21 cellular contexts compared by ENCODE assay signal in the genomic region with DNA sequence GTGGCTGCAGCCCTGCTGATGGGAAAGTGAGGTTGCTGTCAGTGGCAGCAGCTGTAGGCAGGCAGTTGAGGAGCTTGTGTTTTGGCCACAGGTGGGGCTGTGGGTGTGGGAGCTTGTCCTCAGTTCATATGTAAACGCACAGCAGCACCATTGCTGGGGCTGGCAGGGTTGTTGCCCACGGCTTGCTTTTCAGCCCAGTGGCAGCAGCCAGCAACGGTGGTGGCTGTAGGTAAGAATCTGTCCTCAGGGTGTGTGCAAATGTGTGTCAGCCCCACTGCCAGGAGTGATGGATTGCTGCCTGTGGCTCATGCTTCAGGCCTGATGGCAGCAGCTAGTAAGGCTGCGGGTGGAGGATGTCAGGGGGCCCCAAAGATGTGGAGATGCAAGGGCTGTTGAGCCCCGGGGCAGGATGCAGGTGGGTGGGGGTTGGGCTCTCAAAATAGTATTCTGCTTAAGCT.
DNase-seq lines count a peak whose midpoint lies in the region; ATAC-seq, FAIRE-seq and TF ChIP-seq lines count a peak whose summit lies in the region.
"Had no signal": no experiment of that assay in that cellular context is flagged by ENCODE, and none has a peak within 500 bp of the region (broad histone marks: within the 10 kb centered on the region; RNA-seq: fewer than 3 reads in every experiment).

No MANE protein-coding gene starts in this region.

- no peak overlapping the region for H3K4me3 ChIP-seq in smooth muscle cell
- H3K4me3 ChIP-seq: breast epithelium, hepatocyte, transverse colon had no signal

- peak; percentile 73 for ATAC-seq in activated naive CD8-positive, alpha-beta T cell treated with anti-CD3 and anti-CD28 coated beads, Interleukin-2, amount 10 ng/mL, durations not matched to agents 7 days and 5 days (ENCODE audit: low read depth)
- peak; percentile 58 for ATAC-seq in stimulated activated naive CD8-positive, alpha-beta T cell treated with anti-CD3 and anti-CD28 coated beads, Interleukin-15, amount 100 ng/mL, for 72 hours

- H3K36me3 ChIP-seq in smooth muscle cell (ENCODE audit: low read depth), result no peaks in the 10 kb centered on the region
- H3K36me3 ChIP-seq: breast epithelium, transverse colon had no signal

- H3K27ac Mint-ChIP-seq in activated naive CD4-positive, alpha-beta T cell treated with anti-CD3 and anti-CD28 coated beads, Interleukin-2, amount 10 ng/mL, durations not matched to agents 7 days and 5 days, result peak overlapping the region; percentile 72
- peak overlapping the region; percentile 44 for H3K27ac Mint-ChIP-seq in activated naive CD8-positive, alpha-beta T cell treated with anti-CD3 and anti-CD28 coated beads, Interleukin-2, amount 10 ng/mL, durations not matched to agents 7 days and 5 days
- H3K27ac Mint-ChIP-seq in stimulated activated naive CD8-positive, alpha-beta T cell treated with anti-CD3 and anti-CD28 coated beads, Interleukin-15, amount 100 ng/mL, for 72 hours, result peak overlapping the region; percentile 23 to 85
- H3K27ac Mint-ChIP-seq: activated naive CD8-positive, alpha-beta T cell; CD4-positive, alpha-beta T cell had no signal

- H2AFZ ChIP-seq in smooth muscle cell (ENCODE audit: low read depth), result no peak overlapping the region
- H2AFZ ChIP-seq: hepatocyte had no signal

- no peaks in the 10 kb centered on the region for H3K27me3 Mint-ChIP-seq in activated naive CD4-positive, alpha-beta T cell treated with anti-CD3 and anti-CD28 coated beads, Interleukin-2, amount 10 ng/mL, durations not matched to agents 7 days and 5 days
- H3K27me3 Mint-ChIP-seq in activated naive CD8-positive, alpha-beta T cell treated with anti-CD3 and anti-CD28 coated beads, Interleukin-2, amount 10 ng/mL, durations not matched to agents 7 days and 5 days, result peaks cover 2% of the 10 kb centered on the region
- no peaks in the 10 kb centered on the region for H3K27me3 Mint-ChIP-seq in stimulated activated naive CD8-positive, alpha-beta T cell treated with anti-CD3 and anti-CD28 coated beads, Interleukin-15, amount 100 ng/mL, for 72 hours
- H3K27me3 Mint-ChIP-seq: activated naive CD8-positive, alpha-beta T cell; CD4-positive, alpha-beta T cell had no signal

- TF ChIP-seq CTCF in smooth muscle cell (IDR thresholded peaks at IDR 0.05; ENCODE audit: borderline replicate concordance, insufficient read depth, poor library complexity, severe bottlenecking), result no peak

- no peak for TF ChIP-seq POLR2A in H54 (IDR thresholded peaks at IDR 0.05; ENCODE audit: low read depth, low read length)

- no peaks in the 10 kb centered on the region for H3K36me3 Mint-ChIP-seq in activated naive CD4-positive, alpha-beta T cell treated with anti-CD3 and anti-CD28 coated beads, Interleukin-2, amount 10 ng/mL, durations not matched to agents 7 days and 5 days
- H3K36me3 Mint-ChIP-seq in activated naive CD8-positive, alpha-beta T cell treated with anti-CD3 and anti-CD28 coated beads, Interleukin-2, amount 10 ng/mL, durations not matched to agents 7 days and 5 days, result peaks cover 3% of the 10 kb centered on the region
- H3K36me3 Mint-ChIP-seq: activated naive CD8-positive, alpha-beta T cell had no signal

- H4K20me1 ChIP-seq in smooth muscle cell (ENCODE audit: low read depth), result no peaks in the 10 kb centered on the region

- no peak overlapping the region for H3K9ac ChIP-seq in smooth muscle cell (ENCODE audit: low read depth)

- no peaks in the 10 kb centered on the region for H3F3A ChIP-seq in smooth muscle cell (ENCODE audit: low read depth)

- H3K4me2 ChIP-seq in smooth muscle cell, result no peak overlapping the region
- H3K4me2 ChIP-seq: hepatocyte had no signal

- H3K4me1 ChIP-seq in smooth muscle cell (ENCODE audit: low read depth), result no peaks in the 10 kb centered on the region
- H3K4me1 ChIP-seq: breast epithelium, transverse colon had no signal

- H3K27me3 ChIP-seq in smooth muscle cell (ENCODE audit: low read depth), result no peaks in the 10 kb centered on the region
- H3K27me3 ChIP-seq: breast epithelium, hepatocyte, transverse colon had no signal

- FAIRE-seq in H54 (lab: Jason Lieb, UNC), result no peak
- FAIRE-seq: endothelial cell of umbilical vein, small intestine had no signal

- CTCF ChIA-PET in activated naive CD4-positive, alpha-beta T cell treated with anti-CD3 and anti-CD28 coated beads, Interleukin-2, amount 10 ng/mL, durations not matched to agents 7 days and 5 days (lab: Charles Lee), result interaction anchor here (0.6 to 1.2 kb wide), 4 partner anchors 15 to 635 kb away, joined by 3 to 6 read pairs (median 4); no protein-coding TSS in a partner anchor

- no peaks in the 10 kb centered on the region for H3K9me3 Mint-ChIP-seq in activated naive CD4-positive, alpha-beta T cell treated with anti-CD3 and anti-CD28 coated beads, Interleukin-2, amount 10 ng/mL, durations not matched to agents 7 days and 5 days
- H3K9me3 Mint-ChIP-seq in activated naive CD8-positive, alpha-beta T cell treated with anti-CD3 and anti-CD28 coated beads, Interleukin-2, amount 10 ng/mL, durations not matched to agents 7 days and 5 days, result no peaks in the 10 kb centered on the region
- H3K9me3 Mint-ChIP-seq in stimulated activated naive CD8-positive, alpha-beta T cell treated with anti-CD3 and anti-CD28 coated beads, Interleukin-15, amount 100 ng/mL, for 72 hours, result no peaks in the 10 kb centered on the region
- H3K9me3 Mint-ChIP-seq: CD4-positive, alpha-beta T cell; neural crest cell had no signal

- H3K4me3 Mint-ChIP-seq in activated naive CD4-positive, alpha-beta T cell treated with anti-CD3 and anti-CD28 coated beads, Interleukin-2, amount 10 ng/mL, durations not matched to agents 7 days and 5 days, result peak overlapping the region; percentile 58
- peak overlapping the region; percentile 68 for H3K4me3 Mint-ChIP-seq in activated naive CD8-positive, alpha-beta T cell treated with anti-CD3 and anti-CD28 coated beads, Interleukin-2, amount 10 ng/mL, durations not matched to agents 7 days and 5 days
- peak overlapping the region; percentile 59 to 75 for H3K4me3 Mint-ChIP-seq in stimulated activated naive CD8-positive, alpha-beta T cell treated with anti-CD3 and anti-CD28 coated beads, Interleukin-15, amount 100 ng/mL, for 72 hours
- H3K4me3 Mint-ChIP-seq: activated naive CD8-positive, alpha-beta T cell; CD4-positive, alpha-beta T cell; neural crest cell had no signal

- no peaks in the 10 kb centered on the region for H3K79me2 ChIP-seq in smooth muscle cell (ENCODE audit: low read depth)
- H3K79me2 ChIP-seq: hepatocyte had no signal

- H3K4me1 Mint-ChIP-seq in activated naive CD4-positive, alpha-beta T cell treated with anti-CD3 and anti-CD28 coated beads, Interleukin-2, amount 10 ng/mL, durations not matched to agents 7 days and 5 days, result peaks cover 46% of the 10 kb centered on the region
- peaks cover 32% of the 10 kb centered on the region for H3K4me1 Mint-ChIP-seq in activated naive CD8-positive, alpha-beta T cell treated with anti-CD3 and anti-CD28 coated beads, Interleukin-2, amount 10 ng/mL, durations not matched to agents 7 days and 5 days
- H3K4me1 Mint-ChIP-seq in stimulated activated naive CD8-positive, alpha-beta T cell treated with anti-CD3 and anti-CD28 coated beads, Interleukin-15, amount 100 ng/mL, for 72 hours, result peaks cover 48% of the 10 kb centered on the region
- H3K4me1 Mint-ChIP-seq: neural crest cell had no signal

- no peaks in the 10 kb centered on the region for H3K9me3 ChIP-seq in smooth muscle cell (replicated peaks; ENCODE audit: low read depth)
- H3K9me3 ChIP-seq: breast epithelium, transverse colon had no signal

- POLR2A ChIA-PET in activated naive CD8-positive, alpha-beta T cell treated with anti-CD3 and anti-CD28 coated beads, Interleukin-2, amount 10 ng/mL, durations not matched to agents 7 days and 5 days (lab: Charles Lee), result no interaction called here

- no peak overlapping the region for H3K27ac ChIP-seq in smooth muscle cell (ENCODE audit: low read depth)
- H3K27ac ChIP-seq: breast epithelium, hepatocyte, transverse colon had no signal

- WGBS in smooth muscle cell (ENCODE audit: low lambda C conversion rate), result 68% methylated on average over 5 of the region's 5 CpGs

- DNase-seq in activated naive CD4-positive, alpha-beta T cell treated with anti-CD3 and anti-CD28 coated beads, Interleukin-2, amount 10 ng/mL, durations not matched to agents 7 days and 5 days, result peak; percentile 27
- DNase-seq in activated naive CD4-positive, alpha-beta T cell treated with anti-CD3 and anti-CD28 coated beads, Interleukin-2, amount 50 U/mL, for 16 hours, result no peak
- DNase-seq in NCI-H82 treated with DMSO at 0.1 percent for 48 hours (lab: John Stamatoyannopoulos, UW; ENCODE audit: unreplicated experiment) (peak; percentile 19), smooth muscle cell (lab: John Stamatoyannopoulos, UW; ENCODE audit: unreplicated experiment) (no peak), H54 (ENCODE audit: insufficient read length, low spot score) (no peak), iPS-NIHi11 (ENCODE audit: low spot score) (no peak)
- DNase-seq in activated naive CD8-positive, alpha-beta T cell treated with anti-CD3 and anti-CD28 coated beads, Interleukin-2, amount 10 ng/mL, durations not matched to agents 7 days and 5 days, result no peak
- peak in 1 of 2 donors; percentile 26 for DNase-seq in stimulated activated naive CD8-positive, alpha-beta T cell treated with anti-CD3 and anti-CD28 coated beads, Interleukin-15, amount 100 ng/mL, for 72 hours
- DNase-seq: CD4-positive, alpha-beta T cell; DMS53; MM.1S; NCI-H187; NCI-H446; Right ventricle myocardium superior; small intestine; transverse colon had no signal

Comparison
In these comparisons a context has a peak if more than half of its experiments do, and no peak if none do; other contexts are left out.
1. DNase-seq: peak in activated naive CD4-positive, alpha-beta T cell treated with anti-CD3 and anti-CD28 coated beads, Interleukin-2, amount 10 ng/mL, durations not matched to agents 7 days and 5 days (single experiment) and NCI-H82 treated with DMSO at 0.1 percent for 48 hours (single experiment); none in activated naive CD4-positive, alpha-beta T cell treated with anti-CD3 and anti-CD28 coated beads, Interleukin-2, amount 50 U/mL, for 16 hours (single experiment), activated naive CD8-positive, alpha-beta T cell treated with anti-CD3 and anti-CD28 coated beads, Interleukin-2, amount 10 ng/mL, durations not matched to agents 7 days and 5 days (single experiment), smooth muscle cell (single experiment), H54 (single experiment) and iPS-NIHi11 (single experiment).
2. Peak in every context shown above with its lines, with median percentiles within 50 percentile points of each other: H3K27ac Mint-ChIP-seq and H3K4me3 Mint-ChIP-seq.